ENCODE assay signal across 8 cellular contexts in the genomic region with DNA sequence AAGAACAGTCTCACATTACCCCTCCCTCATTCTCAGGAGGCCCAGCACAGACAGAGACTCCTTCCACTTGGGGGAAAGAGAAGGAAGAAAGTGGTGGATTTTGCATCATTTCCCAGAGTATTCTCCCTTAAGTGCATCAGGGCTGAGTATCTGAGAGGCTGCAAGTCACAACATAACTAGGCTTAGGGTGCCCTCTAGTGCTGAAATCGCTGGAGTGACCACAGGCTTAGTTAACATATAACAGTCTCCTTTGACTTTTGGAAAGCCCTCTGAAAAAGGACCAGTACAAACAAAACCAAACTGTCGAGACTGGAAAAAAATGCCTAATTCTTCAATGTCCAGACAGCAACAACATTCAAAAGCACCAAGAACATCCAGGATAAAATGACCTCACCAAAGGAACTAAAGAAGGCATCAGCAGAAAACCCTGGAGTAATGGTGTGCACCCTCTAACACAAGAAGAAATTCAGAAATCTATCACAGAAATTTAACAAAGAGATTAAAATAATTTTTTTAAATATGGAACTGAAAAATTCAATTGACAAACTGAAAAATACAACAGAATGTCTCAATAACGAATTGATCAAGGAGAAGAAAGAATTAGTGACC.
DNase-seq lines count a peak whose midpoint lies in the region; ATAC-seq and TF ChIP-seq lines count a peak whose summit lies in the region.

No MANE protein-coding gene starts in this region.

- no peak overlapping the region for H3K27ac Mint-ChIP-seq in neural progenitor cell

- H3K4me3 ChIP-seq in SK-N-SH (ENCODE audit: low read depth in 2 of 2, low read length in 1 of 2) (no peak overlapping the region), epithelial cell of proximal tubule (ENCODE audit: low read depth, low read length) (no peak overlapping the region), neural progenitor cell (no peak overlapping the region)

- H3K27me3 ChIP-seq in SK-N-SH (ENCODE audit: insufficient read depth) (no peaks in the 10 kb centered on the region), neural progenitor cell (no peaks in the 10 kb centered on the region)

- CTCF ChIA-PET in SK-N-SH (lab: Yijun Ruan, JAX): interaction anchor here (0.7 to 1.2 kb wide), 7 partner anchors 9 to 773 kb away, joined by 3 to 4 read pairs (median 4); no protein-coding TSS in a partner anchor

- H3K9me3 ChIP-seq in SK-N-SH (no peaks in the 10 kb centered on the region), neural progenitor cell (ENCODE audit: low read depth) (no peaks in the 10 kb centered on the region)

- H3K4me1 ChIP-seq in SK-N-SH (ENCODE audit: control insufficient read depth in 1 of 2, insufficient read depth in 2 of 2, low read depth in 1 of 2, low read length in 1 of 2): no peaks in the 10 kb centered on the region
- no peaks in the 10 kb centered on the region for H3K4me1 ChIP-seq in neural progenitor cell

- peaks cover 4% of the 10 kb centered on the region for H3K27me3 Mint-ChIP-seq in neural progenitor cell (ENCODE audit: insufficient read depth, low read depth)

- no peak overlapping the region for H3K4me3 Mint-ChIP-seq in neural progenitor cell

- H4K20me1 ChIP-seq in SK-N-SH (ENCODE audit: insufficient read depth) (no peaks in the 10 kb centered on the region), neural progenitor cell (ENCODE audit: low read depth) (no peaks in the 10 kb centered on the region)

- 8% methylated on average over 3 of the region's 3 CpGs for WGBS in SK-N-SH (ENCODE audit: low lambda C conversion rate)

- H3K4me2 ChIP-seq in SK-N-SH: no peak overlapping the region
- H3K4me2 ChIP-seq in neural progenitor cell: no peak overlapping the region

- no peak overlapping the region for H3K9ac ChIP-seq in SK-N-SH
- H3K9ac ChIP-seq in neural progenitor cell: no peak overlapping the region

- H3K9me2 ChIP-seq in SK-N-SH: no peaks in the 10 kb centered on the region

- ATAC-seq in GM18517 (IDR thresholded peaks at IDR 0.05; ENCODE audit: unreplicated experiment) (peak; percentile 96), HG02870 (IDR thresholded peaks at IDR 0.05; ENCODE audit: unreplicated experiment) (peak; percentile 100)

- no peaks in the 10 kb centered on the region for H3K36me3 ChIP-seq in SK-N-SH (replicated peaks in 1 of 2; ENCODE audit: control insufficient read depth in 1 of 2, insufficient read depth in 2 of 2, low read length in 1 of 2)
- no peaks in the 10 kb centered on the region for H3K36me3 ChIP-seq in neural progenitor cell

- no peaks in the 10 kb centered on the region for H3K79me2 ChIP-seq in SK-N-SH (ENCODE audit: insufficient read depth)
- H3K79me2 ChIP-seq in neural progenitor cell (ENCODE audit: low read depth): no peaks in the 10 kb centered on the region

- TF ChIP-seq EP300 in SK-N-SH (IDR thresholded peaks at IDR 0.05; ENCODE audit: borderline replicate concordance in 1 of 2, low read depth in 1 of 2, low read length in 1 of 2): no peak

- peaks cover 3% of the 10 kb centered on the region for H3K4me1 Mint-ChIP-seq in neural progenitor cell

- TF ChIP-seq RAD21 in SK-N-SH (IDR thresholded peaks at IDR 0.05; ENCODE audit: low read length): peak; percentile 94

- POLR2A ChIA-PET in SK-N-SH (lab: Yijun Ruan, JAX): no interaction called here

- H3K9me3 Mint-ChIP-seq in neural progenitor cell: peaks cover 32% of the 10 kb centered on the region

- peak; percentile 24 for DNase-seq in CMK (ENCODE audit: low read depth)
- peak; percentile 44 for DNase-seq in NCI-H1048 (lab: John Stamatoyannopoulos, UW)
- DNase-seq in SK-N-SH: peak; percentile 52
- peak; percentile 25 for DNase-seq in epithelial cell of proximal tubule (ENCODE audit: low read depth)
- DNase-seq in neural progenitor cell (ENCODE audit: low spot score): peak; percentile 87
- DNase-seq in NCI-H128 (lab: John Stamatoyannopoulos, UW; ENCODE audit: unreplicated experiment): no peak

- H3F3A ChIP-seq in SK-N-SH (replicated peaks; ENCODE audit: insufficient read depth) (no peaks in the 10 kb centered on the region), neural progenitor cell (ENCODE audit: low read depth) (no peaks in the 10 kb centered on the region)

- H2AFZ ChIP-seq in SK-N-SH (ENCODE audit: low read depth) (no peak overlapping the region), neural progenitor cell (replicated peaks) (no peak overlapping the region)

- H3K27ac ChIP-seq in SK-N-SH (ENCODE audit: low read depth in 2 of 2, low read length in 1 of 2) (no peak overlapping the region), neural progenitor cell (no peak overlapping the region)

- H3K36me3 Mint-ChIP-seq in neural progenitor cell: peaks cover 4% of the 10 kb centered on the region

- TF ChIP-seq CTCF in SK-N-SH (IDR thresholded peaks at IDR 0.05): peak; percentile 85
- TF ChIP-seq CTCF in epithelial cell of proximal tubule (conservative IDR thresholded peaks at IDR 0.05; ENCODE audit: low read depth, low read length): peak; percentile 82
- TF ChIP-seq CTCF in neural progenitor cell (IDR thresholded peaks at IDR 0.05): peak; percentile 83

TF ChIP-seq in SK-N-SH, 30 proteins besides CTCF, POLR2A, EP300 and RAD21:
- TF ChIP-seq SMC3 (IDR thresholded peaks at IDR 0.05; ENCODE audit: low read depth, low read length): peak; percentile 77
- TF ChIP-seq IRF3 (IDR thresholded peaks at IDR 0.05; ENCODE audit: low read depth, low read length): no peak
